In the genomic region with DNA sequence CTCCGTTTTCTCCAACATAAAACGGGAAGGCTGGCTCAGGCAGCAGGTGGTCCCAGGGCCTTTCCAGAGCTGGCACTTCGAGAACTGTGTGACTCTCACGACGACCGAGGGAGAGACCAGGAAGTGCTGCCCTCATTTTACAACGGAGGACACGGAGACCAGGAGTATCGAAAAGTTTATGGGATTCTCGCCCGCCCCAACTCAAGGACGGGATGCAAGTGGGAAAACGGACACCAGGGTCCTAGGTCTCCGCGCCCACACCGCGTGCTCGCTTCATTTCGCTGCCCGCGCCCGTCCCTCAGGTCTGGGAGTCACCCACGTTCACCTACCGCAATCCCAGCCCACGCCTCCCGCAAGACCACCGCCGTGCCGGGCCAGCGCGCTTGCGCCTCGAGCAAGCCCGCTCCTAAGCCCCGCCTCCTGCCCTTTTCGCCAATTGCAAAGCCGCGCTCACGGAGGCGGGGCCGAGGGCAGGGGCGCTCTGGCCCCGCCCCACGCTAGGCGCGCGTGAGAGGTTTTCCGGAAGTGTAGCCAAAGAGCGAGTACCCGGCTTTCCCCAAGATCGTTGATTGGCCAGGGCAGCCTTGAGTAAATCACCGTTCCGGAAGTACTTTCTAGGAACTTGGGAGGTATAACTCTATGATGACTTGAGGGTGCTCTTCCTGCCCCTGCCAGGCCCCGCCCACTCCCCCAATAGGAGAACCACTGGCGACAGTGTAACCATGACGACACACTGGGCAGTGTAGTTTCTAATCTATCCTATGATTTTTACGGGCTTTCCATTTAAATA, we compare ENCODE assay signal across 8 cellular contexts. TPM values are rescaled to one million over a fixed set of nuclear protein-coding genes. Genes with fewer than 3 reads are reported as not detected.
A peak's percentile ranks its signal among the peaks of the same experiment; 100 is the strongest.
DNase-seq lines count a peak whose midpoint lies in the region; ATAC-seq and TF ChIP-seq lines count a peak whose summit lies in the region.

A gene (minus strand): TSS at position 392 of the 790 bp plus-strand sequence. CDS start 5,362 bp downstream, outside the sequence.

- H3K4me1 ChIP-seq in upper lobe of right lung: no peaks in the 10 kb centered on the region

- H3K27ac ChIP-seq in upper lobe of right lung: peak within 1 kb of the TSS; percentile 80

- H3K4me3 ChIP-seq in upper lobe of right lung: peak within 1 kb of the TSS; percentile 95

- POLR2A ChIA-PET in T-cell (lab: Charles Lee): no interaction called here

- H3K27ac Mint-ChIP-seq in T-cell: peak within 1 kb of the TSS; percentile 89 to 91

- H3K36me3 ChIP-seq in upper lobe of right lung: no peaks in the 10 kb centered on the region

- peak within 1 kb of the TSS; percentile 90 to 93 (median 92) for H3K4me3 Mint-ChIP-seq in T-cell

- TF ChIP-seq CTCF in GM13977 (IDR thresholded peaks at IDR 0.05; ENCODE audit: extremely low read depth, insufficient read depth, missing control alignments) (no peak), upper lobe of right lung (IDR thresholded peaks at IDR 0.05) (no peak)

- H3K4me1 Mint-ChIP-seq in T-cell: peaks cover 18 to 20% (median 20%) of the 10 kb centered on the region in 3 donors

- H3K9me3 ChIP-seq in upper lobe of right lung: no peaks in the 10 kb centered on the region

- H3K27me3 Mint-ChIP-seq in T-cell: no peaks in the 10 kb centered on the region

- H3K36me3 Mint-ChIP-seq in T-cell: no peaks in the 10 kb centered on the region

- CTCF ChIA-PET in T-cell (lab: Charles Lee): interaction anchor here in 1 of 2 donors (0.6 to 0.9 kb wide), 2 partner anchors 38 to 712 kb away, joined by 3 to 6 read pairs; a partner anchor contains a TSS

- intact Hi-C loops in left cardiac atrium (cut with DNase I): loop anchor here in 1 of 2 donors (5.0 kb wide), 1 partner anchor 47 kb away; a partner anchor contains a TSS
- intact Hi-C loops in posterior cingulate gyrus (cut with DNase I): loop anchor here (2.0 to 10.0 kb wide), 3 partner anchors 48 to 927 kb away; a partner anchor contains a TSS
- intact Hi-C loops in upper lobe of right lung (cut with DNase I): no loop called here

- no peaks in the 10 kb centered on the region for H3K27me3 ChIP-seq in upper lobe of right lung

- peak; percentile 98 for DNase-seq in GM13977 (ENCODE audit: low spot score)
- peak; percentile 99 for DNase-seq in NCI-H146 (lab: John Stamatoyannopoulos, UW)
- DNase-seq in T-cell: peak; percentile 88 to 97 (median 94)
- DNase-seq in amniotic stem cell (lab: John Stamatoyannopoulos, UW): peak; percentile 99
- peak; percentile 98 for DNase-seq in left cardiac atrium
- peak; percentile 88 to 99 (median 94) for DNase-seq in posterior cingulate gyrus
- peak; percentile 98 for DNase-seq in upper lobe of right lung

- in situ Hi-C loops in GM13977 (cut with MboI; ENCODE audit: low pct_unique_long_range_greater_than_20kb, low sequenced_read_pairs, unreplicated experiment): no loop called here

- peak; percentile 93 for ATAC-seq in HG02870 (IDR thresholded peaks at IDR 0.05; ENCODE audit: unreplicated experiment)
- peak; percentile 96 to 98 (median 98) for ATAC-seq in T-cell (replicated peaks in 1 of 4)
- peak; percentile 99 for ATAC-seq in left cardiac atrium
- ATAC-seq in upper lobe of right lung: peak; percentile 97

- H3K9me3 Mint-ChIP-seq in T-cell: no peaks in the 10 kb centered on the region

RNA-seq across cellular contexts. Expression of the gene that starts here (rescaled TPM):
- total RNA-seq in T-cell: 1 to 10 TPM in 3 of 5 donors, under 1 TPM in 2; 0.68 to 6.6 (median 6.0) TPM
- total RNA-seq in left cardiac atrium: 1 to 10 TPM; 2.9 to 3.3 TPM
- total RNA-seq in upper lobe of right lung: 3.5 TPM

Comparison
In these comparisons a context has a peak if more than half of its experiments do, and no peak if none do; other contexts are left out.
1. Peak in every context shown above with its lines: DNase-seq, ATAC-seq, H3K4me3 ChIP-seq and H3K27ac ChIP-seq.